8 cellular contexts compared by ENCODE assay signal in genomic region chr19:16185925-16186234, GRCh38. TPM values are rescaled to one million over a fixed set of nuclear protein-coding genes. Genes with fewer than 3 reads are reported as not detected.
DNase-seq lines count a peak whose midpoint lies in the region; ATAC-seq and TF ChIP-seq lines count a peak whose summit lies in the region.

No MANE protein-coding gene starts in this region.

- H3K4me3 ChIP-seq in AG04450 (ENCODE audit: low read depth, low read length) = peak overlapping the region; percentile 94
- H3K4me3 ChIP-seq in HAP-1 = peak overlapping the region; percentile 79
- peak overlapping the region; percentile 98 for H3K4me3 ChIP-seq in WERI-Rb-1 (ENCODE audit: low read depth, low read length)
- peak overlapping the region; percentile 94 to 96 (median 95) for H3K4me3 ChIP-seq in skeletal muscle tissue (ENCODE audit: low read length in 3 of 3)

- in situ Hi-C loops in HAP-1 (cut with MboI; ENCODE audit: low sequenced_read_pairs) = loop anchor here (5.0 kb wide), 1 partner anchor 144 kb away; no protein-coding TSS in a partner anchor

- TF ChIP-seq CTCF in AG04450 (IDR thresholded peaks at IDR 0.05; ENCODE audit: low read depth, low read length) = peak; percentile 59
- TF ChIP-seq CTCF in WERI-Rb-1 (IDR thresholded peaks at IDR 0.05; ENCODE audit: low read depth, low read length) = no peak; the same call in 1 of the 2 replicates
- peak; percentile 43 for TF ChIP-seq CTCF in foreskin keratinocyte (conservative IDR thresholded peaks at IDR 0.05)

- H3K9ac ChIP-seq in skeletal muscle tissue (ENCODE audit: low read depth in 1 of 3, low read length in 3 of 3) = peak overlapping the region; percentile 96 to 97 (median 96)

- H3K9me3 ChIP-seq in AG04450 (ENCODE audit: control insufficient read depth, insufficient read depth, low read length) (no peaks in the 10 kb centered on the region), HAP-1 (no peaks in the 10 kb centered on the region), WERI-Rb-1 (ENCODE audit: severe bottlenecking) (no peaks in the 10 kb centered on the region), skeletal muscle tissue (ENCODE audit: control insufficient read depth in 3 of 3, low read length in 3 of 3) (no peaks in the 10 kb centered on the region)

- H3K27me3 ChIP-seq in AG04450 (ENCODE audit: control insufficient read depth, insufficient read depth, low read length) (no peaks in the 10 kb centered on the region), HAP-1 (ENCODE audit: low read depth) (no peaks in the 10 kb centered on the region), WERI-Rb-1 (ENCODE audit: insufficient read depth, low read depth, severe bottlenecking) (peaks cover 6% of the 10 kb centered on the region), foreskin keratinocyte (no peaks in the 10 kb centered on the region), skeletal muscle tissue (ENCODE audit: control insufficient read depth in 3 of 3, insufficient read depth in 3 of 3, low read length in 3 of 3) (peaks cover 0 to under 1% (median 0%) of the 10 kb centered on the region in 3 donors)

- no peak for DNase-seq in AG04450 (ENCODE audit: low read depth, low spot score)
- DNase-seq in HAP-1 (ENCODE audit: low spot score in 2 of 2) = no peak
- no peak for DNase-seq in WERI-Rb-1
- no peak for DNase-seq in foreskin keratinocyte
- no peak for DNase-seq in NAMALWA (ENCODE audit: low spot score)

- peak overlapping the region; percentile 57 for H3K27ac ChIP-seq in AG04450 (ENCODE audit: low read depth, low read length)
- H3K27ac ChIP-seq in WERI-Rb-1 = peak overlapping the region; percentile 84
- H3K27ac ChIP-seq in foreskin keratinocyte = peak overlapping the region; percentile 66
- H3K27ac ChIP-seq in skeletal muscle tissue (ENCODE audit: low read depth, low read length) = peak overlapping the region; percentile 76

- ATAC-seq in foreskin keratinocyte = no peak
- ATAC-seq in HG02763 (IDR thresholded peaks at IDR 0.05; ENCODE audit: unreplicated experiment) = no peak
- ATAC-seq in GM18868 (IDR thresholded peaks at IDR 0.05; ENCODE audit: unreplicated experiment) = no peak

- POLR2A ChIA-PET in AG04450 (lab: Yijun Ruan, JAX) = interaction anchor here (0.9 to 1.6 kb wide), 5 partner anchors 12 to 108 kb away, joined by 3 to 11 read pairs (median 4); partner anchors contain the start of genes AP1M1 and RAB8A

- CTCF ChIA-PET in AG04450 (lab: Charles Lee) = interaction anchor here (0.6 to 3.6 kb wide), 9 partner anchors 10 to 201 kb away, joined by 3 to 41 read pairs (median 4); partner anchors contain the start of genes AP1M1 and RAB8A

- H3K36me3 ChIP-seq in HAP-1 (replicated peaks) (peaks cover 28% of the 10 kb centered on the region), WERI-Rb-1 (peaks cover 31% of the 10 kb centered on the region), skeletal muscle tissue (ENCODE audit: control insufficient read depth in 3 of 3, insufficient read depth in 3 of 3, low read length in 3 of 3) (peaks cover 20 to 30% (median 23%) of the 10 kb centered on the region in 3 donors)

- no peaks in the 10 kb centered on the region for H3K4me1 ChIP-seq in HAP-1
- H3K4me1 ChIP-seq in foreskin keratinocyte = peaks cover 4% of the 10 kb centered on the region
- H3K4me1 ChIP-seq in skeletal muscle tissue (ENCODE audit: control insufficient read depth in 3 of 3, insufficient read depth in 3 of 3, low read length in 3 of 3) = peaks cover 20 to 37% (median 26%) of the 10 kb centered on the region in 3 donors

RNA-seq across cellular contexts. Expression of gene FAM32A, which starts 0.7 kb away (rescaled TPM):
- 164 and 177 TPM in 2 replicates for polyA plus RNA-seq in AG04450 (2011; rRNA removed)
- 53.8 and 56.3 TPM in 2 replicates for polyA minus RNA-seq in AG04450 (2011; rRNA and poly(A)+ RNA removed)
- 90.5 and 91.1 TPM in 2 replicates for total RNA-seq in foreskin keratinocyte
- 95.4 and 97.8 TPM in 2 replicates for polyA plus RNA-seq in foreskin keratinocyte
- 54.3 TPM for total RNA-seq in skeletal muscle tissue

RNA-seq across cellular contexts. Expression of gene AP1M1, which starts 11.8 kb away (rescaled TPM):
- polyA plus RNA-seq in AG04450 (2011; rRNA removed) (42.5 and 54.3 TPM in 2 replicates), foreskin keratinocyte (59.7 and 61.5 TPM in 2 replicates)
- 59.5 and 63.7 TPM in 2 replicates for polyA minus RNA-seq in AG04450 (2011; rRNA and poly(A)+ RNA removed)
- total RNA-seq in foreskin keratinocyte (56.2 and 62.4 TPM in 2 replicates), skeletal muscle tissue (12.5 TPM)

RNA-seq across cellular contexts. Expression of gene CIB3, which starts 12.6 kb away (rescaled TPM):
- polyA plus RNA-seq in AG04450 (2011; rRNA removed) = not detected in 2 replicates
- polyA minus RNA-seq in AG04450 (2011; rRNA and poly(A)+ RNA removed) = not detected in 2 replicates
- not detected in 2 replicates for total RNA-seq in foreskin keratinocyte
- polyA plus RNA-seq in foreskin keratinocyte = not detected in 2 replicates
- not detected for total RNA-seq in skeletal muscle tissue

RNA-seq across cellular contexts. Expression of gene HSH2D, which starts 42.4 kb away (rescaled TPM):
- not detected in 2 replicates for polyA plus RNA-seq in AG04450 (2011; rRNA removed)
- polyA minus RNA-seq in AG04450 (2011; rRNA and poly(A)+ RNA removed) = not detected in 2 replicates
- total RNA-seq in foreskin keratinocyte = 3.1 and 3.2 TPM in 2 replicates
- polyA plus RNA-seq in foreskin keratinocyte = 3.2 and 3.6 TPM in 2 replicates
- 0.52 TPM for total RNA-seq in skeletal muscle tissue
